ENCODE assay signal across 8 cellular contexts in the genomic region with DNA sequence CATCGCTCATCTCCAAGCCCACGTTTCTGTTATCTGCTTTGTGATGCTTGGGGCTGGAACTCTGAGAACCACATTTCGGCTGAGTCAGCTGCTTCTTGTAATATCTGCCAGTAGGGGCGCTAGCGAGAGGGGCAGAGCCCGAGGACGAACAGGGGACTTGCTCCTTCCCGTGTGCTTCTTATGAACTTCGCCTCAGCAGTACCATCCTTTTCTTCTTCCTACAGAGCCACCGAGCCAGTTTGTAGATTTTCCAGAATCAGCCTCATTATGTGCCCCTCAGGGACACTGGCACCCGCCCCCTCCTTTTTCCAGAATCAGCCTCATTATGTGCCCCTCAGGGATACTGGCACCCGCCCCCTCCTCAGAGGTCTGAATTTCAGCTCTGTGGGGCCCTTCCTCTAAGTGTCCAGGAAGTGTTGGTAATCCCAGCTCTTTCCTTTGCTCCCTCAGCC.
DNase-seq lines count a peak whose midpoint lies in the region; ATAC-seq and TF ChIP-seq lines count a peak whose summit lies in the region.

No MANE protein-coding gene starts in this region.

- peaks cover 9% of the 10 kb centered on the region for H3K4me1 Mint-ChIP-seq in WTC11

- H3K4me3 ChIP-seq in LNCaP clone FGC (ENCODE audit: low read depth, low read length) (no peak overlapping the region), colonic mucosa (no peak overlapping the region)

- H3K27ac Mint-ChIP-seq in WTC11, result no peak overlapping the region; the same call in 1 of the 2 replicates

- H3K27me3 ChIP-seq in colonic mucosa, result no peaks in the 10 kb centered on the region

- no peaks in the 10 kb centered on the region for H3K9me3 Mint-ChIP-seq in WTC11

- POLR2A ChIA-PET in WTC11 (lab: Charles Lee), result interaction anchor here (0.7 kb wide), 2 partner anchors 80 to 164 kb away, joined by 3 read pairs; no protein-coding TSS in a partner anchor

- no peak overlapping the region for H3K9ac ChIP-seq in colonic mucosa (ENCODE audit: low read depth in 2 of 2, low read length in 2 of 2)

- no peak overlapping the region for H3K27ac ChIP-seq in colonic mucosa

- intact Hi-C loops in colonic mucosa (cut with DNase I), result no loop called here

- no peaks in the 10 kb centered on the region for H3K36me3 ChIP-seq in colonic mucosa

- CTCF ChIA-PET in WTC11 (lab: Charles Lee), result interaction anchor here (0.6 to 2.5 kb wide), 35 partner anchors 9 to 577 kb away, joined by 3 to 23 read pairs (median 4); no protein-coding TSS in a partner anchor

- H3K9me3 ChIP-seq in colonic mucosa, result no peaks in the 10 kb centered on the region

- H3K4me3 Mint-ChIP-seq in WTC11, result peak overlapping the region; percentile 54

- peak; percentile 56 for ATAC-seq in GM21825 (IDR thresholded peaks at IDR 0.05; ENCODE audit: unreplicated experiment)
- peak; percentile 96 for ATAC-seq in WTC11

- no peaks in the 10 kb centered on the region for H3K4me1 ChIP-seq in colonic mucosa

- no peaks in the 10 kb centered on the region for H3K27me3 Mint-ChIP-seq in WTC11 (ENCODE audit: low read depth)

- TF ChIP-seq CTCF in GM12872 (IDR thresholded peaks at IDR 0.05; ENCODE audit: insufficient read depth, low read depth, low read length), result peak; percentile 95
- TF ChIP-seq CTCF in LNCaP clone FGC (IDR thresholded peaks at IDR 0.05; ENCODE audit: control insufficient read depth, extremely low read depth, insufficient read depth), result peak; percentile 93
- TF ChIP-seq CTCF in WTC11 (IDR thresholded peaks at IDR 0.05), result peak; percentile 85
- peak; percentile 64 for TF ChIP-seq CTCF in colonic mucosa (IDR thresholded peaks at IDR 0.05)

- H3K36me3 Mint-ChIP-seq in WTC11, result no peaks in the 10 kb centered on the region

- DNase-seq in LNCaP clone FGC (ENCODE audit: low read depth) (peak; percentile 6), WTC11 (ENCODE audit: low spot score) (peak; percentile 79), colonic mucosa (peak; percentile 51), medulla oblongata (ENCODE audit: extremely low spot score) (peak; percentile 31), GOT3 (lab: John Stamatoyannopoulos, UW) (no peak)
- DNase-seq in stimulated activated naive CD4-positive, alpha-beta T cell treated with Interleukin-2 at 50 U/mL for 16 hours (lab: John Stamatoyannopoulos, UW), result peak; percentile 0

TF ChIP-seq in WTC11, 78 proteins besides CTCF, POLR2A, EP300 and RAD21:
- TF ChIP-seq, protein P1, sequence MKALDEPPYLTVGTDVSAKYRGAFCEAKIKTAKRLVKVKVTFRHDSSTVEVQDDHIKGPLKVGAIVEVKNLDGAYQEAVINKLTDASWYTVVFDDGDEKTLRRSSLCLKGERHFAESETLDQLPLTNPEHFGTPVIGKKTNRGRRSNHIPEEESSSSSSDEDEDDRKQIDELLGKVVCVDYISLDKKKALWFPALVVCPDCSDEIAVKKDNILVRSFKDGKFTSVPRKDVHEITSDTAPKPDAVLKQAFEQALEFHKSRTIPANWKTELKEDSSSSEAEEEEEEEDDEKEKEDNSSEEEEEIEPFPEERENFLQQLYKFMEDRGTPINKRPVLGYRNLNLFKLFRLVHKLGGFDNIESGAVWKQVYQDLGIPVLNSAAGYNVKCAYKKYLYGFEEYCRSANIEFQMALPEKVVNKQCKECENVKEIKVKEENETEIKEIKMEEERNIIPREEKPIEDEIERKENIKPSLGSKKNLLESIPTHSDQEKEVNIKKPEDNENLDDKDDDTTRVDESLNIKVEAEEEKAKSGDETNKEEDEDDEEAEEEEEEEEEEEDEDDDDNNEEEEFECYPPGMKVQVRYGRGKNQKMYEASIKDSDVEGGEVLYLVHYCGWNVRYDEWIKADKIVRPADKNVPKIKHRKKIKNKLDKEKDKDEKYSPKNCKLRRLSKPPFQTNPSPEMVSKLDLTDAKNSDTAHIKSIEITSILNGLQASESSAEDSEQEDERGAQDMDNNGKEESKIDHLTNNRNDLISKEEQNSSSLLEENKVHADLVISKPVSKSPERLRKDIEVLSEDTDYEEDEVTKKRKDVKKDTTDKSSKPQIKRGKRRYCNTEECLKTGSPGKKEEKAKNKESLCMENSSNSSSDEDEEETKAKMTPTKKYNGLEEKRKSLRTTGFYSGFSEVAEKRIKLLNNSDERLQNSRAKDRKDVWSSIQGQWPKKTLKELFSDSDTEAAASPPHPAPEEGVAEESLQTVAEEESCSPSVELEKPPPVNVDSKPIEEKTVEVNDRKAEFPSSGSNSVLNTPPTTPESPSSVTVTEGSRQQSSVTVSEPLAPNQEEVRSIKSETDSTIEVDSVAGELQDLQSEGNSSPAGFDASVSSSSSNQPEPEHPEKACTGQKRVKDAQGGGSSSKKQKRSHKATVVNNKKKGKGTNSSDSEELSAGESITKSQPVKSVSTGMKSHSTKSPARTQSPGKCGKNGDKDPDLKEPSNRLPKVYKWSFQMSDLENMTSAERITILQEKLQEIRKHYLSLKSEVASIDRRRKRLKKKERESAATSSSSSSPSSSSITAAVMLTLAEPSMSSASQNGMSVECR (CRISPR knock-in tag; IDR thresholded peaks at IDR 0.05; ENCODE audit: borderline replicate concordance), result no peak
- TF ChIP-seq ZNF232 (CRISPR knock-in tag; IDR thresholded peaks at IDR 0.05) (no peak), TEAD1 (CRISPR knock-in tag; IDR thresholded peaks at IDR 0.05) (peak; percentile 68; the same call in 1 of the 2 replicates), TEAD4 (CRISPR knock-in tag; IDR thresholded peaks at IDR 0.05) (no peak), JUN (CRISPR knock-in tag; IDR thresholded peaks at IDR 0.05) (no peak)
- TF ChIP-seq, protein P2, sequence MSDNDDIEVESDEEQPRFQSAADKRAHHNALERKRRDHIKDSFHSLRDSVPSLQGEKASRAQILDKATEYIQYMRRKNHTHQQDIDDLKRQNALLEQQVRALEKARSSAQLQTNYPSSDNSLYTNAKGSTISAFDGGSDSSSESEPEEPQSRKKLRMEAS (CRISPR knock-in tag; IDR thresholded peaks at IDR 0.05), result 0 out of 2 replicates have a peak, but pooled peaks have one; percentile 34
